19 cellular contexts compared by ENCODE assay signal in the genomic region with DNA sequence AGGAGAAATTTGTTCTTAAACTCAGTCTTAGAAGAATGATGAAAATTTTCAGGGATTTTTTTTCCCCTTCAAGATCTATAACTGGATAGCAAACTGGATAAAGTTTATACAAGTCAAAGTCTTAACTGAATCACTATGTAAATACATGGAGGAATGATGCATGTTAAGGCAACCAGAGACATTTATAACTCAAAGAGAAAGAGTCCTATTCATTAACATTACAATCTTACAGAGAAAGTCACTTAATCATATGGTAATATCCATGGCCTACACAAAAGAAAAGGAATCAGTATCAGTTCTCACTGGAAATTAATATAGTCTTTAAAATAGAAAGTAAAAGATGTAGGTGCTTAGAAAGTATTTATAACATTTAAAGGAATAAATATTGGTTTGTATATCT.
"Had no signal": no experiment of that assay in that cellular context is flagged by ENCODE, and none has a peak within 500 bp of the region (broad histone marks: within the 10 kb centered on the region; RNA-seq: fewer than 3 reads in every experiment).

No MANE protein-coding gene starts in this region.

- H3K4me3 Mint-ChIP-seq: naive thymus-derived CD4-positive, alpha-beta T cell; stimulated activated memory B cell treated with anti-CD40 and anti-IgM and Interleukin-4, amounts not matched to agents 10 μg/mL and 1 μg/mL and 100 μg/mL, for 72 hours; stimulated activated naive CD8-positive, alpha-beta T cell treated with anti-CD3 and anti-CD28 coated beads, Interleukin-15, amount 100 ng/mL, for 72 hours had no signal

- H3K36me3 ChIP-seq: esophagus squamous epithelium, neutrophil, spleen, tibial nerve, upper lobe of right lung, vagina had no signal

- ATAC-seq: left lobe of liver; naive thymus-derived CD4-positive, alpha-beta T cell; sciatic nerve; stimulated activated memory B cell treated with anti-CD40 and anti-IgM and Interleukin-4, amounts not matched to agents 10 μg/mL and 1 μg/mL and 100 μg/mL, for 72 hours; stimulated activated naive CD8-positive, alpha-beta T cell treated with anti-CD3 and anti-CD28 coated beads, Interleukin-15, amount 100 ng/mL, for 72 hours; upper lobe of right lung had no signal

- H3K4me3 ChIP-seq: esophagus squamous epithelium, spleen, testis, tibial nerve, upper lobe of right lung, vagina had no signal

- H3K9me3 ChIP-seq: esophagus squamous epithelium, neutrophil, testis, tibial nerve, upper lobe of right lung, vagina had no signal

- H3K4me1 Mint-ChIP-seq: stimulated activated memory B cell treated with anti-CD40 and anti-IgM and Interleukin-4, amounts not matched to agents 10 μg/mL and 1 μg/mL and 100 μg/mL, for 72 hours; stimulated activated naive CD8-positive, alpha-beta T cell treated with anti-CD3 and anti-CD28 coated beads, Interleukin-15, amount 100 ng/mL, for 72 hours had no signal

- H3K27me3 Mint-ChIP-seq: naive thymus-derived CD4-positive, alpha-beta T cell; stimulated activated memory B cell treated with anti-CD40 and anti-IgM and Interleukin-4, amounts not matched to agents 10 μg/mL and 1 μg/mL and 100 μg/mL, for 72 hours; stimulated activated naive CD8-positive, alpha-beta T cell treated with anti-CD3 and anti-CD28 coated beads, Interleukin-15, amount 100 ng/mL, for 72 hours had no signal

- H3K27ac ChIP-seq: esophagus squamous epithelium, neutrophil, spleen, testis, tibial nerve, upper lobe of right lung, vagina had no signal

- DNase-seq: dermis blood vessel endothelial cell; esophagus squamous epithelium; islet precursor cell; mammary epithelial cell; naive thymus-derived CD4-positive, alpha-beta T cell; posterior cingulate gyrus; spleen; stimulated activated CD4-positive, alpha-beta T cell treated with anti-CD3 and anti-CD28 coated beads, Interleukin-15, amount 100 ng/mL, for 24 hours; stimulated activated CD4-positive, alpha-beta T cell treated with anti-CD3 and anti-CD28 coated beads, Interleukin-1b, Interleukin-23, amount 100 ng/mL, for 48 hours; stimulated activated CD4-positive, alpha-beta T cell treated with anti-CD3 and anti-CD28 coated beads, Interleukin-4, amount 100 ng/mL, for 24 hours; stimulated activated naive CD8-positive, alpha-beta T cell treated with anti-CD3 and anti-CD28 coated beads, Interleukin-15, amount 100 ng/mL, for 72 hours; testis; upper lobe of right lung had no signal

- H3K27me3 ChIP-seq: esophagus squamous epithelium, neutrophil, spleen, testis, tibial nerve, upper lobe of right lung, vagina had no signal

- H3K36me3 Mint-ChIP-seq: stimulated activated memory B cell treated with anti-CD40 and anti-IgM and Interleukin-4, amounts not matched to agents 10 μg/mL and 1 μg/mL and 100 μg/mL, for 72 hours had no signal

- H3K27ac Mint-ChIP-seq: naive thymus-derived CD4-positive, alpha-beta T cell; stimulated activated memory B cell treated with anti-CD40 and anti-IgM and Interleukin-4, amounts not matched to agents 10 μg/mL and 1 μg/mL and 100 μg/mL, for 72 hours; stimulated activated naive CD8-positive, alpha-beta T cell treated with anti-CD3 and anti-CD28 coated beads, Interleukin-15, amount 100 ng/mL, for 72 hours had no signal

- H3K4me1 ChIP-seq: esophagus squamous epithelium, spleen, testis, tibial nerve, upper lobe of right lung, vagina had no signal
